ENCODE assay signal across 8 cellular contexts in genomic region chr13:99605417-99606321, GRCh38. TPM values are rescaled to one million over a fixed set of nuclear protein-coding genes. Genes with fewer than 3 reads are reported as not detected.
DNase-seq lines count a peak whose midpoint lies in the region; FAIRE-seq and TF ChIP-seq lines count a peak whose summit lies in the region.

No MANE protein-coding gene starts in this region.

- H3K9me1 ChIP-seq in keratinocyte (ENCODE audit: control insufficient read depth, extremely low read depth, insufficient read depth, low read length) = no peaks in the 10 kb centered on the region

- in situ Hi-C loops in T47D (cut with HindIII; ENCODE audit: low pct_unique_long_range_greater_than_20kb, low sequenced_read_pairs) = no loop called here

- H3K9ac ChIP-seq in keratinocyte (ENCODE audit: control insufficient read depth, extremely low read depth, insufficient read depth, low read length) = peak overlapping the region; percentile 62

- peak overlapping the region; percentile 29 for H3K4me3 ChIP-seq in H7 (ENCODE audit: insufficient read depth, low read depth, low read length)
- H3K4me3 ChIP-seq in LNCaP clone FGC (ENCODE audit: low read depth, low read length) = peak overlapping the region; percentile 40
- H3K4me3 ChIP-seq in keratinocyte (ENCODE audit: control insufficient read depth in 2 of 3, extremely low read depth in 1 of 3, insufficient read depth in 2 of 3, low read depth in 1 of 3, low read length in 3 of 3) = peak overlapping the region; percentile 52 to 78 (median 77)

- peak overlapping the region; percentile 36 for H2AFZ ChIP-seq in keratinocyte (ENCODE audit: control insufficient read depth, low read length)

- peak overlapping the region; percentile 92 for H3K4me2 ChIP-seq in keratinocyte (ENCODE audit: control insufficient read depth, extremely low read depth, insufficient read depth, low read depth, low read length)

- H3K27ac ChIP-seq in keratinocyte (ENCODE audit: control insufficient read depth, insufficient read depth, low read length) = no peak overlapping the region

- H3K27me3 ChIP-seq in H7 (ENCODE audit: control insufficient read depth, insufficient read depth, low read length) (no peaks in the 10 kb centered on the region), keratinocyte (ENCODE audit: control insufficient read depth, extremely low read depth, insufficient read depth, low read length) (no peaks in the 10 kb centered on the region)

- peak; percentile 22 for TF ChIP-seq CTCF in GM10266 (IDR thresholded peaks at IDR 0.05; ENCODE audit: control insufficient read depth, insufficient read depth, low read depth, missing control alignments)
- no peak for TF ChIP-seq CTCF in LNCaP clone FGC (IDR thresholded peaks at IDR 0.05; ENCODE audit: control insufficient read depth, extremely low read depth, insufficient read depth)
- peak; percentile 13 to 37 (median 13) for TF ChIP-seq CTCF in keratinocyte (optimal IDR thresholded peaks at IDR 0.05 in 1 of 3, IDR thresholded peaks at IDR 0.05 in 1 of 3, conservative IDR thresholded peaks at IDR 0.05 in 1 of 3; ENCODE audit: extremely low read depth in 1 of 3, insufficient read depth in 2 of 3, low read length in 3 of 3)

- no peaks in the 10 kb centered on the region for H4K20me1 ChIP-seq in keratinocyte (ENCODE audit: control insufficient read depth, extremely low read depth, insufficient read depth, low read length)

- no peaks in the 10 kb centered on the region for H3K79me2 ChIP-seq in keratinocyte (ENCODE audit: control insufficient read depth, insufficient read depth, low read length)

- dilution Hi-C loops in keratinocyte (cut with MboI; ENCODE audit: extremely low pct_ligation_motif_present, low sequenced_read_pairs) = no loop called here

- H3K9me3 ChIP-seq in keratinocyte (ENCODE audit: control insufficient read depth, low read depth, low read length) = no peaks in the 10 kb centered on the region

- peak; percentile 9 for FAIRE-seq in keratinocyte (lab: Jason Lieb, UNC)

- DNase-seq in GM10266 (ENCODE audit: extremely low spot score) (peak; percentile 60), H7 (peak; percentile 78), LNCaP clone FGC (ENCODE audit: low read depth) (no peak), T-helper 22 cell (ENCODE audit: low read depth) (peak; percentile 23), T47D (ENCODE audit: low read depth in 1 of 2, low spot score in 1 of 2) (peak; percentile 45 to 50), keratinocyte (ENCODE audit: low read depth, low spot score) (no peak), NK-92 (lab: John Stamatoyannopoulos, UW; ENCODE audit: unreplicated experiment) (no peak)
- peak; percentile 10 to 24 (median 16) for DNase-seq in stimulated activated CD4-positive, alpha-beta T cell treated with anti-CD3 and anti-CD28 coated beads, Interleukin-1b, Interleukin-23, amount 100 ng/mL, for 24 hours (ENCODE audit: low read depth in 4 of 4, low spot score in 1 of 4)

- peaks cover 10% of the 10 kb centered on the region for H3K4me1 ChIP-seq in keratinocyte (ENCODE audit: control insufficient read depth, extremely low read depth, insufficient read depth, low read length)

- no peaks in the 10 kb centered on the region for H3K36me3 ChIP-seq in H7 (replicated peaks; ENCODE audit: control insufficient read depth, insufficient read depth, low read length)
- no peaks in the 10 kb centered on the region for H3K36me3 ChIP-seq in keratinocyte (ENCODE audit: control insufficient read depth in 2 of 2, extremely low read depth in 1 of 2, insufficient read depth in 2 of 2, low read length in 2 of 2)

RNA-seq across cellular contexts. Expression of gene CLYBL, which starts 0.8 kb away (rescaled TPM):
- 5.8 and 13.7 TPM in 2 replicates for total RNA-seq in H7 (2014; rRNA removed; shearing (Covaris generic))
- polyA plus RNA-seq in keratinocyte = 2.4 to 4.0 TPM (median 3.9 TPM) in 3 replicates
- 5.7 TPM for polyA plus RNA-seq in keratinocyte (2011; ENCODE audit: low read depth)
- 3.1 and 4.5 TPM in 2 replicates for polyA plus RNA-seq in keratinocyte (2011; cell fraction: cytosol; rRNA removed)
- polyA plus RNA-seq in keratinocyte (2011; cell fraction: nucleus; rRNA removed) = 4.0 and 4.9 TPM in 2 replicates
- polyA plus RNA-seq in keratinocyte (2012; ENCODE audit: low replicate concordance) = 2.0 and 5.3 TPM in 2 replicates
- 0.98 to 2.0 TPM (median 2.0 TPM) in 3 replicates for polyA minus RNA-seq in keratinocyte
- 1.7 TPM for polyA minus RNA-seq in keratinocyte (2011; cell fraction: cytosol; rRNA and poly(A)+ RNA removed)
- polyA minus RNA-seq in keratinocyte (2011; cell fraction: nucleus; rRNA and poly(A)+ RNA removed) = 0.93 and 1.1 TPM in 2 replicates

Comparison
In these comparisons a context has a peak if more than half of its experiments do, and no peak if none do; other contexts are left out.
1. DNase-seq: peak in GM10266 (single experiment), H7 (single experiment), T-helper 22 cell (single experiment), T47D (2 of 2) and stimulated activated CD4-positive, alpha-beta T cell treated with anti-CD3 and anti-CD28 coated beads, Interleukin-1b, Interleukin-23, amount 100 ng/mL, for 24 hours (4 of 4); none in LNCaP clone FGC (single experiment), keratinocyte (single experiment) and NK-92 (single experiment).
2. Peak in every context shown above with its lines, with median percentiles within 50 percentile points of each other: H3K4me3 ChIP-seq.